Comparison of ENCODE assay signal across 17 cellular contexts in genomic region chr3:112736802-112737566, GRCh38.
DNase-seq lines count a peak whose midpoint lies in the region; ATAC-seq and FAIRE-seq lines count a peak whose summit lies in the region.
"Had no signal": no experiment of that assay in that cellular context is flagged by ENCODE, and none has a peak within 500 bp of the region (broad histone marks: within the 10 kb centered on the region; RNA-seq: fewer than 3 reads in every experiment).

No MANE protein-coding gene starts in this region.

- H3K27me3 ChIP-seq in small intestine (ENCODE audit: control insufficient read depth in 2 of 2, insufficient read depth in 2 of 2, low read length in 2 of 2) = no peaks in the 10 kb centered on the region
- H3K27me3 ChIP-seq: neutrophil, suprapubic skin had no signal

- WGBS in small intestine, 3 donors = 86 to 89% (median 86%) methylated on average over 10 of the region's 10 CpGs

- no peaks in the 10 kb centered on the region for H3K36me3 Mint-ChIP-seq in activated naive CD4-positive, alpha-beta T cell treated with anti-CD3 and anti-CD28 coated beads for 36 hours (ENCODE audit: low read depth)
- peaks cover 2% of the 10 kb centered on the region for H3K36me3 Mint-ChIP-seq in activated CD8-positive, alpha-beta T cell treated with anti-CD3 and anti-CD28 coated beads, Interleukin-2, amount 10 ng/mL, durations not matched to agents 7 days and 5 days (ENCODE audit: low read depth)

- CTCF ChIA-PET in activated naive CD4-positive, alpha-beta T cell treated with anti-CD3 and anti-CD28 coated beads for 36 hours (lab: Charles Lee) = interaction anchor here (0.9 to 4.6 kb wide), 8 partner anchors 9 to 242 kb away, joined by 3 to 54 read pairs (median 8); partner anchors contain the start of gene CCDC80
- CTCF ChIA-PET in activated CD8-positive, alpha-beta T cell treated with anti-CD3 and anti-CD28 coated beads, Interleukin-2, amount 10 ng/mL, durations not matched to agents 7 days and 5 days (lab: Charles Lee) = interaction anchor here (0.7 to 9.4 kb wide), 14 partner anchors 8 to 281 kb away, joined by 3 to 132 read pairs (median 4); partner anchors contain the start of genes CCDC80, CD200R1, CD200R1L and GTPBP8

- H3K4me3 ChIP-seq in Jurkat, Clone E6-1 (ENCODE audit: low read length) = no peak overlapping the region
- no peak overlapping the region for H3K4me3 ChIP-seq in small intestine (ENCODE audit: low read depth in 1 of 2, low read length in 2 of 2)
- H3K4me3 ChIP-seq: suprapubic skin had no signal

- POLR2A ChIA-PET in activated CD8-positive, alpha-beta T cell treated with anti-CD3 and anti-CD28 coated beads, Interleukin-2, amount 10 ng/mL, durations not matched to agents 7 days and 5 days (lab: Charles Lee) = no interaction called here

- H3K4me1 Mint-ChIP-seq in activated naive CD4-positive, alpha-beta T cell treated with anti-CD3 and anti-CD28 coated beads for 36 hours (ENCODE audit: low read depth) = peaks cover 57% of the 10 kb centered on the region
- peaks cover 59% of the 10 kb centered on the region for H3K4me1 Mint-ChIP-seq in activated CD8-positive, alpha-beta T cell treated with anti-CD3 and anti-CD28 coated beads, Interleukin-2, amount 10 ng/mL, durations not matched to agents 7 days and 5 days (ENCODE audit: low read depth)

- peak; percentile 22 for DNase-seq in activated naive CD4-positive, alpha-beta T cell treated with anti-CD3 and anti-CD28 coated beads for 36 hours
- no peak for DNase-seq in activated naive CD4-positive, alpha-beta T cell treated with Interleukin-2 at 50 U/mL for 16 hours
- DNase-seq in Jurkat, Clone E6-1 (ENCODE audit: low read depth, low spot score) = peak; percentile 57
- DNase-seq in activated CD8-positive, alpha-beta T cell treated with anti-CD3 and anti-CD28 coated beads, Interleukin-2, amount 10 ng/mL, durations not matched to agents 7 days and 5 days = peak; percentile 43
- DNase-seq in small intestine (peak; percentile 16), posterior cingulate gyrus (no peak)
- DNase-seq: activated CD4-positive, alpha-beta T cell treated with anti-CD3 and anti-CD28 coated beads for 1 hour; anterior cingulate cortex; DMS79; HFFc6; MM.1S; NCI-H774 had no signal

- no peaks in the 10 kb centered on the region for H3K36me3 ChIP-seq in small intestine (ENCODE audit: control insufficient read depth in 2 of 2, insufficient read depth in 2 of 2, low read length in 2 of 2)
- H3K36me3 ChIP-seq: neutrophil, suprapubic skin had no signal

- no peaks in the 10 kb centered on the region for H3K27me3 Mint-ChIP-seq in activated naive CD4-positive, alpha-beta T cell treated with anti-CD3 and anti-CD28 coated beads for 36 hours (ENCODE audit: low read depth)
- H3K27me3 Mint-ChIP-seq in activated CD8-positive, alpha-beta T cell treated with anti-CD3 and anti-CD28 coated beads, Interleukin-2, amount 10 ng/mL, durations not matched to agents 7 days and 5 days (ENCODE audit: low read depth) = no peaks in the 10 kb centered on the region

- ATAC-seq in activated CD8-positive, alpha-beta T cell treated with anti-CD3 and anti-CD28 coated beads, Interleukin-2, amount 10 ng/mL, durations not matched to agents 7 days and 5 days = peak; percentile 74
- no peak for ATAC-seq in GM19351 (IDR thresholded peaks at IDR 0.05; ENCODE audit: unreplicated experiment)
- ATAC-seq in GM21381 (IDR thresholded peaks at IDR 0.05; ENCODE audit: unreplicated experiment) = no peak

- H3K27ac ChIP-seq in small intestine (ENCODE audit: low read depth in 1 of 2, low read length in 1 of 2) = no peak overlapping the region
- H3K27ac ChIP-seq: C4-2B, neutrophil, suprapubic skin had no signal

- H3K27ac Mint-ChIP-seq in activated naive CD4-positive, alpha-beta T cell treated with anti-CD3 and anti-CD28 coated beads for 36 hours = peak overlapping the region; percentile 26
- H3K27ac Mint-ChIP-seq in activated CD8-positive, alpha-beta T cell treated with anti-CD3 and anti-CD28 coated beads, Interleukin-2, amount 10 ng/mL, durations not matched to agents 7 days and 5 days = peak overlapping the region; percentile 84
- H3K27ac Mint-ChIP-seq: HFFc6 had no signal

- H3K9me3 Mint-ChIP-seq in activated naive CD4-positive, alpha-beta T cell treated with anti-CD3 and anti-CD28 coated beads for 36 hours = no peaks in the 10 kb centered on the region
- H3K9me3 Mint-ChIP-seq in activated CD8-positive, alpha-beta T cell treated with anti-CD3 and anti-CD28 coated beads, Interleukin-2, amount 10 ng/mL, durations not matched to agents 7 days and 5 days (ENCODE audit: insufficient read depth) = no peaks in the 10 kb centered on the region
- H3K9me3 Mint-ChIP-seq: HFFc6 had no signal

- no peaks in the 10 kb centered on the region for H3K9me3 ChIP-seq in small intestine (ENCODE audit: control insufficient read depth, low read depth)
- H3K9me3 ChIP-seq: neutrophil, suprapubic skin had no signal

- no peak for FAIRE-seq in small intestine (lab: Jason Lieb, UNC)

- no peaks in the 10 kb centered on the region for H3K4me1 ChIP-seq in small intestine (ENCODE audit: control insufficient read depth in 2 of 2, insufficient read depth in 1 of 2, low read depth in 1 of 2, low read length in 1 of 2)

- intact Hi-C loops in activated naive CD4-positive, alpha-beta T cell treated with anti-CD3 and anti-CD28 coated beads for 36 hours (cut with micrococcal nuclease) = loop anchor here (1.0 to 5.0 kb wide), 6 partner anchors 8 to 600 kb away; a partner anchor contains a TSS
- intact Hi-C loops in posterior cingulate gyrus (cut with DNase I) = loop anchor here (10.0 kb wide), 1 partner anchor 238 kb away; the partner anchor contains the start of gene CD200R1

- no peak overlapping the region for H3K4me3 Mint-ChIP-seq in activated naive CD4-positive, alpha-beta T cell treated with anti-CD3 and anti-CD28 coated beads for 36 hours
- H3K4me3 Mint-ChIP-seq in activated CD8-positive, alpha-beta T cell treated with anti-CD3 and anti-CD28 coated beads, Interleukin-2, amount 10 ng/mL, durations not matched to agents 7 days and 5 days = no peak overlapping the region
- H3K4me3 Mint-ChIP-seq: HFFc6 had no signal

Comparison
In these comparisons a context has a peak if more than half of its experiments do, and no peak if none do; other contexts are left out.
1. DNase-seq: peak in activated naive CD4-positive, alpha-beta T cell treated with anti-CD3 and anti-CD28 coated beads for 36 hours (single experiment), Jurkat, Clone E6-1 (single experiment), activated CD8-positive, alpha-beta T cell treated with anti-CD3 and anti-CD28 coated beads, Interleukin-2, amount 10 ng/mL, durations not matched to agents 7 days and 5 days (single experiment) and small intestine (single experiment); none in activated naive CD4-positive, alpha-beta T cell treated with Interleukin-2 at 50 U/mL for 16 hours (single experiment) and posterior cingulate gyrus (0 of 10).